Comparison of ENCODE assay signal across 1 cellular context in the genomic region with DNA sequence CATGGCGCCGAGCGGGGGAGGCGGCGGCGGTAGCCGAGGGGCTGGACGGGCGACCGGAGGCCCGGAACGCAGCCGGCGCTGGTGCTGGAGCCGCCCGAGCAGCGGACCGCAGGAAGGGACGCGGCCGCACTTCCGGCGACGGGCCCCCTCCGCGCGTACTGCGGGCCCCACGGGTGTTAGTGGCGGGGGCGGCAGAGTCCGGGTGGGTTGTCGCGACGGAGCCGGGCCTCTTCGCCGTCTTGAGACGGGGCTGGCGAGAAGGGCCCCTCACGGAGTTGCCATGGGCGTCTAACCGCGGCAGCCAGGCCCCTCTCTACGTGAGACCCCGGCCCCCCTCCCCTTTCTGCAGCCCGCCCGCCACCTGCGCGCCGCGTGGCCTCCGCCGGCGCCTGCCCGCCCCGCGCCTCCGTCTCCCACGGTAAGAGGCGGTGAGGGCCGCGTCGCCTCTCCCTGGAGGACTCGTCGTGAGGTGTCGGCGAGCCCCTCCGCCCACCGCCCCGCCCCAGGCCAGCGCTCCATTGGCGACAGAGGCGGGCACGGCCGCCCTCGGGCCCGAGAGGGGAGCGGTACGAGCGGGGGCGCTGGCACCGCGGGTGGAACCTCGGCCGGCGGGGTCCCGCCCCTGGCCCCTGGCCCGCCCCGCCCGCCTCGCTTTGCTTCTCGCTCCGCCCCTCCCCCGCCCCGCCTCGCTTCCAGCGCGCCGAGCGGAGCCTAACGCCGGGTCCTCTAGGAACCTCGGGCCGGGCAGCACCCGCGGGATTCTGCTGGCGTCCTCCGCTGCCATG.
TF ChIP-seq lines count a peak whose summit lies in the region.

A gene with protein sequence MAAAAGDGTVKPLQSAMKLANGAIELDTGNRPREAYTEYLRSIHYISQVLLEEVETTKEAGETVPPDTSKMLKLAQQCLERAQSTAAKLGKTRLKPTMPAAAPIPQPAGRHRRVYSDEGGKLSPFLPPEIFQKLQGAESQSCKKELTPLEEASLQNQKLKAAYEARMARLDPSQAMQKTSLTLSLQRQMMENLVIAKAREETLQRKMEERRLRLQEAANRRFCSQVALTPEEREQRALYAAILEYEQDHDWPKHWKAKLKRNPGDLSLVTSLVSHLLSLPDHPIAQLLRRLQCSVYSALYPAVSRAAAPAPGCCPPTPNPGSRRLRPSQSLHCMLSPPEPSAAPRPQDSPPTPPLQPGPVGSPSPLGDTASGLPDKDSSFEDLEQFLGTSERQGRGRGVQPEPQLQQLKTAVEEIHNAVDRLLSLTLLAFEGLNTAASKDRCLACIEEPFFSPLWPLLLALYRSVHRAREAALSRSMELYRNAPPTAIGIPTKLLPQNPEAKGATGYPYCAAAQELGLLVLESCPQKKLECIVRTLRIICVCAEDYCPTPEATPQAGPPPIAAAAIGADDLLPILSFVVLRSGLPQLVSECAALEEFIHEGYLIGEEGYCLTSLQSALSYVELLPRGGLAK (minus strand): TSS at position 40 of the 785 bp plus-strand sequence. CDS start 37 bp downstream, at position 3.
A gene with protein sequence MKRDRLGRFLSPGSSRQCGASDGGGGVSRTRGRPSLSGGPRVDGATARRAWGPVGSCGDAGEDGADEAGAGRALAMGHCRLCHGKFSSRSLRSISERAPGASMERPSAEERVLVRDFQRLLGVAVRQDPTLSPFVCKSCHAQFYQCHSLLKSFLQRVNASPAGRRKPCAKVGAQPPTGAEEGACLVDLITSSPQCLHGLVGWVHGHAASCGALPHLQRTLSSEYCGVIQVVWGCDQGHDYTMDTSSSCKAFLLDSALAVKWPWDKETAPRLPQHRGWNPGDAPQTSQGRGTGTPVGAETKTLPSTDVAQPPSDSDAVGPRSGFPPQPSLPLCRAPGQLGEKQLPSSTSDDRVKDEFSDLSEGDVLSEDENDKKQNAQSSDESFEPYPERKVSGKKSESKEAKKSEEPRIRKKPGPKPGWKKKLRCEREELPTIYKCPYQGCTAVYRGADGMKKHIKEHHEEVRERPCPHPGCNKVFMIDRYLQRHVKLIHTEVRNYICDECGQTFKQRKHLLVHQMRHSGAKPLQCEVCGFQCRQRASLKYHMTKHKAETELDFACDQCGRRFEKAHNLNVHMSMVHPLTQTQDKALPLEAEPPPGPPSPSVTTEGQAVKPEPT (plus strand): TSS at position 679 of the 785 bp plus-strand sequence. CDS start 104 bp downstream, at position 783.

TF ChIP-seq in K562, 482 proteins besides CTCF, POLR2A, EP300 and RAD21 (continued from another document and continues in another):
- TF ChIP-seq, protein P1, sequence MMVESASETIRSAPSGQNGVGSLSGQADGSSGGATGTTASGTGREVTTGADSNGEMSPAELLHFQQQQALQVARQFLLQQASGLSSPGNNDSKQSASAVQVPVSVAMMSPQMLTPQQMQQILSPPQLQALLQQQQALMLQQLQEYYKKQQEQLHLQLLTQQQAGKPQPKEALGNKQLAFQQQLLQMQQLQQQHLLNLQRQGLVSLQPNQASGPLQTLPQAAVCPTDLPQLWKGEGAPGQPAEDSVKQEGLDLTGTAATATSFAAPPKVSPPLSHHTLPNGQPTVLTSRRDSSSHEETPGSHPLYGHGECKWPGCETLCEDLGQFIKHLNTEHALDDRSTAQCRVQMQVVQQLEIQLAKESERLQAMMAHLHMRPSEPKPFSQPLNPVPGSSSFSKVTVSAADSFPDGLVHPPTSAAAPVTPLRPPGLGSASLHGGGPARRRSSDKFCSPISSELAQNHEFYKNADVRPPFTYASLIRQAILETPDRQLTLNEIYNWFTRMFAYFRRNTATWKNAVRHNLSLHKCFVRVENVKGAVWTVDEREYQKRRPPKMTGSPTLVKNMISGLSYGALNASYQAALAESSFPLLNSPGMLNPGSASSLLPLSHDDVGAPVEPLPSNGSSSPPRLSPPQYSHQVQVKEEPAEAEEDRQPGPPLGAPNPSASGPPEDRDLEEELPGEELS (CRISPR knock-in tag; IDR thresholded peaks at IDR 0.05; ENCODE audit: borderline replicate concordance) = peak; percentile 48; the same call in 1 of the 2 replicates
- TF ChIP-seq CEBPG (CRISPR knock-in tag; IDR thresholded peaks at IDR 0.05) (no peak), CEBPG (tag; conservative IDR thresholded peaks at IDR 0.05 in 1 of 2, IDR thresholded peaks at IDR 0.05 in 1 of 2) (no peak), SNIP1 (IDR thresholded peaks at IDR 0.05; ENCODE audit: low read depth) (no peak), RBM14 (IDR thresholded peaks at IDR 0.05; ENCODE audit: borderline replicate concordance, insufficient read depth, low read depth, low read length) (peak; percentile 79; the same call in 1 of the 2 replicates), L3MBTL2 (IDR thresholded peaks at IDR 0.05) (peak; percentile 61), GATA2 (CRISPR knock-in tag; IDR thresholded peaks at IDR 0.05) (no peak), FOXJ3 (CRISPR knock-in tag; IDR thresholded peaks at IDR 0.05) (no peak), KAT7 (CRISPR knock-in tag; IDR thresholded peaks at IDR 0.05; ENCODE audit: borderline replicate concordance) (no peak; the same call in 1 of the 2 replicates), MECOM (CRISPR knock-in tag; IDR thresholded peaks at IDR 0.05) (no peak), ZNF24 (IDR thresholded peaks at IDR 0.05) (no peak; the same call in 1 of the 2 replicates), ZNF311 (CRISPR knock-in tag; IDR thresholded peaks at IDR 0.05) (no peak), NFIC (IDR thresholded peaks at IDR 0.05) (peak; percentile 73), HDAC1 (IDR thresholded peaks at IDR 0.05) (peak in 1 of 2 experiments; percentile 62; a peak in 2 of 4 replicates), SP1 (CRISPR knock-in tag; IDR thresholded peaks at IDR 0.05) (0 out of 2 replicates have a peak, but pooled peaks have one; percentile 16), SRSF7 (optimal IDR thresholded peaks at IDR 0.05; ENCODE audit: low read depth, low read length) (peak; percentile 41)
- TF ChIP-seq, protein P2, sequence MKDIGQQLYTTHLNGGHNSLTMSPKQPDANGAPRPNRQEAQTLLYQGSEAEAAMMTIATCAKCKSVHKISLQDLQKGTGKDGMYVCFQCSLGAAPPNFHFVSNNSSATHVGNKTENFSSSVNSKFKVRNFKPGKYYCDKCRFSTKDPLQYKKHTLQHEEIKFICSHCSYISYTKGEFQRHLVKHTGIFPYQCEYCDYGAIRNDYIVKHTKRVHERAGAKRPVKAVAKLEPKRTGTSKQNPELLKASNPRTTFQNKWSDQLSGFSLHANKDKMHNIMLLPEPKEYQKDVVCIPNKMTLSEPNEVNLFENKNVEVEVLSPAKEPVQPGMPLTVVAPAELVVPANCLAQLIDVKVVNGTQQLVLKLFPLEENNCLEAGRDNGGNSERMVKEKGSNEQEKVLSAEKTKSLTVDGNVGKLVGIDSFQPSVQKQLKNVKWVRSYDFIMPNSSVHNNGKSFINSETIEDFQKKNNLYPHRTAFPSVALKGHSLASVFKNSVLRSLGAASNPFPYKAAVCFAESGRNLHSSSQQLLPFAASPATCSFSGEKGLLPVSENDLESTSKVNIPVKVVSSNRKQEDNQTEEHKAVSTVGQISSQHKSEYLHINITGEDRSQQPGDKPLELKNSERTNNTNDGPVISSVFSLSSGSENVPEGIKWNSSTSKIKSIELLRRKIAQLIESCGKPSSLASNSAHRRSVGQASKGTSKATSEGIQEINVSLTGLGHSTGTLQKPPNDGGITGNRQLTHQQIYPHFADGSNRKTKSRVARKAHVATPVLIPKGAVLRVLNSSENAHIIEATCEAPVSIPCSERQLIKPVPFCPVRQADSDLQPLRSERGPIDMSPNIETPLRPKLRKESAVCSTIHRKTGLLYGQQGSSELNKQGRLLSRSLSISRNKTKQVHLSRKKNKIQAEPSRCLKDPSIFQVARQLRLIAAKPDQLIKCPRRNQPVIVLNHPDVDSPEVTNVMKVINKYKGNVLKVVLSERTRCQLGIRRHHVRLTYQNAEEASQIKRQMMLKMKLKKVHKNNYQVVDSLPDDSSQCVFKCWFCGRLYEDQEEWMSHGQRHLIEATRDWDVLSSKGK (CRISPR knock-in tag; IDR thresholded peaks at IDR 0.05) = no peak
- TF ChIP-seq, protein P3, sequence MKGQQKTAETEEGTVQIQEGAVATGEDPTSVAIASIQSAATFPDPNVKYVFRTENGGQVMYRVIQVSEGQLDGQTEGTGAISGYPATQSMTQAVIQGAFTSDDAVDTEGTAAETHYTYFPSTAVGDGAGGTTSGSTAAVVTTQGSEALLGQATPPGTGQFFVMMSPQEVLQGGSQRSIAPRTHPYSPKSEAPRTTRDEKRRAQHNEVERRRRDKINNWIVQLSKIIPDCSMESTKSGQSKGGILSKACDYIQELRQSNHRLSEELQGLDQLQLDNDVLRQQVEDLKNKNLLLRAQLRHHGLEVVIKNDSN (CRISPR knock-in tag; IDR thresholded peaks at IDR 0.05) = no peak
- TF ChIP-seq, protein P4, sequence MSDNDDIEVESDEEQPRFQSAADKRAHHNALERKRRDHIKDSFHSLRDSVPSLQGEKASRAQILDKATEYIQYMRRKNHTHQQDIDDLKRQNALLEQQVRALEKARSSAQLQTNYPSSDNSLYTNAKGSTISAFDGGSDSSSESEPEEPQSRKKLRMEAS (CRISPR knock-in tag; IDR thresholded peaks at IDR 0.05) = peak; percentile 91
- TF ChIP-seq, protein P5, sequence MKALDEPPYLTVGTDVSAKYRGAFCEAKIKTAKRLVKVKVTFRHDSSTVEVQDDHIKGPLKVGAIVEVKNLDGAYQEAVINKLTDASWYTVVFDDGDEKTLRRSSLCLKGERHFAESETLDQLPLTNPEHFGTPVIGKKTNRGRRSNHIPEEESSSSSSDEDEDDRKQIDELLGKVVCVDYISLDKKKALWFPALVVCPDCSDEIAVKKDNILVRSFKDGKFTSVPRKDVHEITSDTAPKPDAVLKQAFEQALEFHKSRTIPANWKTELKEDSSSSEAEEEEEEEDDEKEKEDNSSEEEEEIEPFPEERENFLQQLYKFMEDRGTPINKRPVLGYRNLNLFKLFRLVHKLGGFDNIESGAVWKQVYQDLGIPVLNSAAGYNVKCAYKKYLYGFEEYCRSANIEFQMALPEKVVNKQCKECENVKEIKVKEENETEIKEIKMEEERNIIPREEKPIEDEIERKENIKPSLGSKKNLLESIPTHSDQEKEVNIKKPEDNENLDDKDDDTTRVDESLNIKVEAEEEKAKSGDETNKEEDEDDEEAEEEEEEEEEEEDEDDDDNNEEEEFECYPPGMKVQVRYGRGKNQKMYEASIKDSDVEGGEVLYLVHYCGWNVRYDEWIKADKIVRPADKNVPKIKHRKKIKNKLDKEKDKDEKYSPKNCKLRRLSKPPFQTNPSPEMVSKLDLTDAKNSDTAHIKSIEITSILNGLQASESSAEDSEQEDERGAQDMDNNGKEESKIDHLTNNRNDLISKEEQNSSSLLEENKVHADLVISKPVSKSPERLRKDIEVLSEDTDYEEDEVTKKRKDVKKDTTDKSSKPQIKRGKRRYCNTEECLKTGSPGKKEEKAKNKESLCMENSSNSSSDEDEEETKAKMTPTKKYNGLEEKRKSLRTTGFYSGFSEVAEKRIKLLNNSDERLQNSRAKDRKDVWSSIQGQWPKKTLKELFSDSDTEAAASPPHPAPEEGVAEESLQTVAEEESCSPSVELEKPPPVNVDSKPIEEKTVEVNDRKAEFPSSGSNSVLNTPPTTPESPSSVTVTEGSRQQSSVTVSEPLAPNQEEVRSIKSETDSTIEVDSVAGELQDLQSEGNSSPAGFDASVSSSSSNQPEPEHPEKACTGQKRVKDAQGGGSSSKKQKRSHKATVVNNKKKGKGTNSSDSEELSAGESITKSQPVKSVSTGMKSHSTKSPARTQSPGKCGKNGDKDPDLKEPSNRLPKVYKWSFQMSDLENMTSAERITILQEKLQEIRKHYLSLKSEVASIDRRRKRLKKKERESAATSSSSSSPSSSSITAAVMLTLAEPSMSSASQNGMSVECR (CRISPR knock-in tag; IDR thresholded peaks at IDR 0.05) = peak; percentile 79; the same call in 1 of the 2 replicates
- TF ChIP-seq, protein P6, sequence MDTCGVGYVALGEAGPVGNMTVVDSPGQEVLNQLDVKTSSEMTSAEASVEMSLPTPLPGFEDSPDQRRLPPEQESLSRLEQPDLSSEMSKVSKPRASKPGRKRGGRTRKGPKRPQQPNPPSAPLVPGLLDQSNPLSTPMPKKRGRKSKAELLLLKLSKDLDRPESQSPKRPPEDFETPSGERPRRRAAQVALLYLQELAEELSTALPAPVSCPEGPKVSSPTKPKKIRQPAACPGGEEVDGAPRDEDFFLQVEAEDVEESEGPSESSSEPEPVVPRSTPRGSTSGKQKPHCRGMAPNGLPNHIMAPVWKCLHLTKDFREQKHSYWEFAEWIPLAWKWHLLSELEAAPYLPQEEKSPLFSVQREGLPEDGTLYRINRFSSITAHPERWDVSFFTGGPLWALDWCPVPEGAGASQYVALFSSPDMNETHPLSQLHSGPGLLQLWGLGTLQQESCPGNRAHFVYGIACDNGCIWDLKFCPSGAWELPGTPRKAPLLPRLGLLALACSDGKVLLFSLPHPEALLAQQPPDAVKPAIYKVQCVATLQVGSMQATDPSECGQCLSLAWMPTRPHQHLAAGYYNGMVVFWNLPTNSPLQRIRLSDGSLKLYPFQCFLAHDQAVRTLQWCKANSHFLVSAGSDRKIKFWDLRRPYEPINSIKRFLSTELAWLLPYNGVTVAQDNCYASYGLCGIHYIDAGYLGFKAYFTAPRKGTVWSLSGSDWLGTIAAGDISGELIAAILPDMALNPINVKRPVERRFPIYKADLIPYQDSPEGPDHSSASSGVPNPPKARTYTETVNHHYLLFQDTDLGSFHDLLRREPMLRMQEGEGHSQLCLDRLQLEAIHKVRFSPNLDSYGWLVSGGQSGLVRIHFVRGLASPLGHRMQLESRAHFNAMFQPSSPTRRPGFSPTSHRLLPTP (IDR thresholded peaks at IDR 0.05; ENCODE audit: borderline replicate concordance, extremely low read depth, insufficient read length) = no peak
- TF ChIP-seq, protein P7, sequence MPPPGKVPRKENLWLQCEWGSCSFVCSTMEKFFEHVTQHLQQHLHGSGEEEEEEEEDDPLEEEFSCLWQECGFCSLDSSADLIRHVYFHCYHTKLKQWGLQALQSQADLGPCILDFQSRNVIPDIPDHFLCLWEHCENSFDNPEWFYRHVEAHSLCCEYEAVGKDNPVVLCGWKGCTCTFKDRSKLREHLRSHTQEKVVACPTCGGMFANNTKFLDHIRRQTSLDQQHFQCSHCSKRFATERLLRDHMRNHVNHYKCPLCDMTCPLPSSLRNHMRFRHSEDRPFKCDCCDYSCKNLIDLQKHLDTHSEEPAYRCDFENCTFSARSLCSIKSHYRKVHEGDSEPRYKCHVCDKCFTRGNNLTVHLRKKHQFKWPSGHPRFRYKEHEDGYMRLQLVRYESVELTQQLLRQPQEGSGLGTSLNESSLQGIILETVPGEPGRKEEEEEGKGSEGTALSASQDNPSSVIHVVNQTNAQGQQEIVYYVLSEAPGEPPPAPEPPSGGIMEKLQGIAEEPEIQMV (tag; conservative IDR thresholded peaks at IDR 0.05; ENCODE audit: low read depth) = no peak
- TF ChIP-seq, protein P8, sequence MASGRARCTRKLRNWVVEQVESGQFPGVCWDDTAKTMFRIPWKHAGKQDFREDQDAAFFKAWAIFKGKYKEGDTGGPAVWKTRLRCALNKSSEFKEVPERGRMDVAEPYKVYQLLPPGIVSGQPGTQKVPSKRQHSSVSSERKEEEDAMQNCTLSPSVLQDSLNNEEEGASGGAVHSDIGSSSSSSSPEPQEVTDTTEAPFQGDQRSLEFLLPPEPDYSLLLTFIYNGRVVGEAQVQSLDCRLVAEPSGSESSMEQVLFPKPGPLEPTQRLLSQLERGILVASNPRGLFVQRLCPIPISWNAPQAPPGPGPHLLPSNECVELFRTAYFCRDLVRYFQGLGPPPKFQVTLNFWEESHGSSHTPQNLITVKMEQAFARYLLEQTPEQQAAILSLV (tag; IDR thresholded peaks at IDR 0.05) = no peak
- TF ChIP-seq, protein P9, sequence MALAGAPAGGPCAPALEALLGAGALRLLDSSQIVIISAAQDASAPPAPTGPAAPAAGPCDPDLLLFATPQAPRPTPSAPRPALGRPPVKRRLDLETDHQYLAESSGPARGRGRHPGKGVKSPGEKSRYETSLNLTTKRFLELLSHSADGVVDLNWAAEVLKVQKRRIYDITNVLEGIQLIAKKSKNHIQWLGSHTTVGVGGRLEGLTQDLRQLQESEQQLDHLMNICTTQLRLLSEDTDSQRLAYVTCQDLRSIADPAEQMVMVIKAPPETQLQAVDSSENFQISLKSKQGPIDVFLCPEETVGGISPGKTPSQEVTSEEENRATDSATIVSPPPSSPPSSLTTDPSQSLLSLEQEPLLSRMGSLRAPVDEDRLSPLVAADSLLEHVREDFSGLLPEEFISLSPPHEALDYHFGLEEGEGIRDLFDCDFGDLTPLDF (CRISPR knock-in tag; IDR thresholded peaks at IDR 0.05) = no peak; the same call in 1 of the 2 replicates
